18 cellular contexts compared by ENCODE assay signal in genomic region chr1:210499956-210500355, GRCh38.
"Had no signal": no experiment of that assay in that cellular context is flagged by ENCODE, and none has a peak within 500 bp of the region (broad histone marks: within the 10 kb centered on the region; RNA-seq: fewer than 3 reads in every experiment).

No MANE protein-coding gene starts in this region.

- ATAC-seq: body of pancreas, gastroesophageal sphincter, heart left ventricle, right cardiac atrium had no signal

- H3K79me2 ChIP-seq: parathyroid adenoma had no signal

- H3K9me3 ChIP-seq: body of pancreas, esophagus squamous epithelium, gastroesophageal sphincter, heart left ventricle, suprapubic skin, transverse colon had no signal

- H3K36me3 ChIP-seq: cardiac muscle cell, esophagus squamous epithelium, gastroesophageal sphincter, heart left ventricle, suprapubic skin, transverse colon had no signal

- DNase-seq: activated CD4-positive, alpha-beta memory T cell treated with anti-CD3 and anti-CD28 coated beads for 36 hours; activated CD4-positive, alpha-beta T cell treated with anti-CD3 and anti-CD28 coated beads for 48 hours; activated effector memory CD4-positive, alpha-beta T cell treated with anti-CD3 and anti-CD28 coated beads, Interleukin-2, amount 50 U/mL, for 16 hours; activated naive CD4-positive, alpha-beta T cell treated with anti-CD3 and anti-CD28 coated beads, Interleukin-2, amount 10 ng/mL, durations not matched to agents 7 days and 5 days; body of pancreas; cortex of kidney; endodermal cell; esophagus squamous epithelium; heart left ventricle; left ventricle myocardium superior; nephron progenitor cell; right cardiac atrium; stimulated activated CD4-positive, alpha-beta T cell treated with anti-CD3 and anti-CD28 coated beads, Interleukin-12 subunit alpha, Interleukin-12 subunit beta, amount 100 ng/mL, for 4 hours; transverse colon had no signal

- H3K4me1 ChIP-seq: body of pancreas, esophagus squamous epithelium, gastroesophageal sphincter, heart left ventricle, parathyroid adenoma, suprapubic skin, transverse colon had no signal

- H2AFZ ChIP-seq: parathyroid adenoma had no signal

- H3K27me3 ChIP-seq: body of pancreas, cardiac muscle cell, esophagus squamous epithelium, gastroesophageal sphincter, heart left ventricle, suprapubic skin, transverse colon had no signal

- H3K9ac ChIP-seq: parathyroid adenoma had no signal

- H3K27ac ChIP-seq: body of pancreas, cardiac muscle cell, esophagus squamous epithelium, gastroesophageal sphincter, heart left ventricle, parathyroid adenoma, suprapubic skin, transverse colon had no signal

- H3K4me3 ChIP-seq: body of pancreas, cardiac muscle cell, esophagus squamous epithelium, gastroesophageal sphincter, heart left ventricle, suprapubic skin, transverse colon had no signal
